Comparison of ENCODE assay signal across 8 cellular contexts in genomic region chr20:59403261-59403961, GRCh38.
DNase-seq lines count a peak whose midpoint lies in the region; ATAC-seq, FAIRE-seq and TF ChIP-seq lines count a peak whose summit lies in the region.

No MANE protein-coding gene starts in this region.

- H3K36me3 ChIP-seq in GM06990 (ENCODE audit: control insufficient read depth, insufficient read depth, low read length) = no peaks in the 10 kb centered on the region

- H3K27me3 ChIP-seq in GM06990 (replicated peaks; ENCODE audit: control insufficient read depth, insufficient read depth, low read length) = no peaks in the 10 kb centered on the region; the same call in 1 of the 2 replicates

- peaks cover 9% of the 10 kb centered on the region for H3K27me3 Mint-ChIP-seq in activated CD8-positive, alpha-beta T cell treated with anti-CD3 and anti-CD28 coated beads for 36 hours

- H3K9me3 Mint-ChIP-seq in activated CD8-positive, alpha-beta T cell treated with anti-CD3 and anti-CD28 coated beads for 36 hours = no peaks in the 10 kb centered on the region

- H3K4me1 Mint-ChIP-seq in activated CD8-positive, alpha-beta T cell treated with anti-CD3 and anti-CD28 coated beads for 36 hours (ENCODE audit: low read depth) = peaks cover 2% of the 10 kb centered on the region

- H3K36me3 Mint-ChIP-seq in activated CD8-positive, alpha-beta T cell treated with anti-CD3 and anti-CD28 coated beads for 36 hours (ENCODE audit: low read depth) = no peaks in the 10 kb centered on the region

- intact Hi-C loops in activated CD8-positive, alpha-beta T cell treated with anti-CD3 and anti-CD28 coated beads for 36 hours (cut with micrococcal nuclease) = loop anchor here (5.0 kb wide), 2 partner anchors 181 to 531 kb away; no protein-coding TSS in a partner anchor

- no peak overlapping the region for H3K4me3 Mint-ChIP-seq in activated CD8-positive, alpha-beta T cell treated with anti-CD3 and anti-CD28 coated beads for 36 hours

- CTCF ChIA-PET in activated CD8-positive, alpha-beta T cell treated with anti-CD3 and anti-CD28 coated beads for 36 hours (lab: Charles Lee) = interaction anchor here (0.6 to 3.9 kb wide), 32 partner anchors 11 to 922 kb away, joined by 3 to 22 read pairs (median 4); no protein-coding TSS in a partner anchor

- peak; percentile 83 for ATAC-seq in activated CD8-positive, alpha-beta T cell treated with anti-CD3 and anti-CD28 coated beads for 36 hours

- peak overlapping the region; percentile 44 for H3K27ac Mint-ChIP-seq in activated CD8-positive, alpha-beta T cell treated with anti-CD3 and anti-CD28 coated beads for 36 hours

- DNase-seq in GM06990 (ENCODE audit: extremely low read depth, insufficient read length) = peak; percentile 41
- DNase-seq in NCI-H1092 treated with DMSO at 0.1 percent for 48 hours (lab: John Stamatoyannopoulos, UW) = peak; percentile 11
- peak; percentile 78 for DNase-seq in activated CD8-positive, alpha-beta T cell treated with anti-CD3 and anti-CD28 coated beads for 36 hours
- DNase-seq in effector CD8-positive, alpha-beta T cell (lab: John Stamatoyannopoulos, UW) = peak; percentile 79
- DNase-seq in middle frontal gyrus (ENCODE audit: extremely low spot score, low spot score) = peak; percentile 52
- DNase-seq in stimulated activated CD8-positive, alpha-beta memory T cell treated with anti-CD3 and anti-CD28 coated beads, Interleukin-4, amount 100 ng/mL, for 4 hours (ENCODE audit: low read depth in 2 of 2, low spot score in 1 of 2) = peak; percentile 30 to 56
- no peak for DNase-seq in occipital lobe (lab: John Stamatoyannopoulos, UW)
- no peak for DNase-seq in RCC 7860 (ENCODE audit: low spot score)

- POLR2A ChIA-PET in activated CD8-positive, alpha-beta T cell treated with anti-CD3 and anti-CD28 coated beads for 36 hours (lab: Charles Lee) = interaction anchor here (1.6 kb wide), 1 partner anchor 527 kb away, joined by 3 read pairs; no protein-coding TSS in a partner anchor

- TF ChIP-seq CTCF in GM06990 (IDR thresholded peaks at IDR 0.05; ENCODE audit: insufficient read depth, low read length, poor library complexity, severe bottlenecking) = peak; percentile 69
- TF ChIP-seq CTCF in activated CD8-positive, alpha-beta T cell treated with anti-CD3 and anti-CD28 coated beads for 36 hours (IDR thresholded peaks at IDR 0.05) = peak; percentile 100

- H3K4me3 ChIP-seq in GM06990 (replicated peaks; ENCODE audit: low read depth, low read length) = no peak overlapping the region

- no peak for FAIRE-seq in RCC 7860 (lab: Jason Lieb, UNC)

Comparison
In these comparisons a context has a peak if more than half of its experiments do, and no peak if none do; other contexts are left out.
1. DNase-seq: peak in GM06990 (single experiment), NCI-H1092 treated with DMSO at 0.1 percent for 48 hours (single experiment), activated CD8-positive, alpha-beta T cell treated with anti-CD3 and anti-CD28 coated beads for 36 hours (single experiment), effector CD8-positive, alpha-beta T cell (single experiment), middle frontal gyrus (single experiment) and stimulated activated CD8-positive, alpha-beta memory T cell treated with anti-CD3 and anti-CD28 coated beads, Interleukin-4, amount 100 ng/mL, for 4 hours (2 of 2); none in occipital lobe (single experiment) and RCC 7860 (single experiment).